Comparison of ENCODE assay signal across 32 cellular contexts in genomic region chr11:14114786-14115185, GRCh38.
"Had no signal": no experiment of that assay in that cellular context is flagged by ENCODE, and none has a peak within 500 bp of the region (broad histone marks: within the 10 kb centered on the region; RNA-seq: fewer than 3 reads in every experiment).

No MANE protein-coding gene starts in this region.

- DNase-seq: activated CD4-positive, alpha-beta memory T cell treated with anti-CD3 and anti-CD28 coated beads for 36 hours; activated CD4-positive, alpha-beta T cell treated with anti-CD3 and anti-CD28 coated beads for 4 hours; activated CD4-positive, alpha-beta T cell treated with anti-CD3 and anti-CD28 coated beads, Interleukin-2, amount 50 U/mL, for 1 hour; activated CD8-positive, alpha-beta memory T cell treated with anti-CD3 and anti-CD28 coated beads, Interleukin-2, amount 50 U/mL, for 4 hours; activated gamma-delta T cell treated with Interleukin-2 at 50 U/mL for 16 hours; activated naive CD4-positive, alpha-beta T cell treated with anti-CD3 and anti-CD28 coated beads for 36 hours; activated naive CD8-positive, alpha-beta T cell treated with anti-CD3 and anti-CD28 coated beads, Interleukin-2, amount 50 U/mL, for 24 hours; activated T-cell treated with anti-CD3 and anti-CD28 coated beads for 4 hours; activated T-cell treated with anti-CD3 and anti-CD28 coated beads, Interleukin-2, amount 50 U/mL, for 4 hours; anterior cingulate cortex; MM.1S; MV-4-11; NCI-H1092; NCI-H1436 treated with DMSO at 0.1 percent for 48 hours; NCI-H1694 treated with DMSO at 0.1 percent for 48 hours; NCI-H2029; NCI-H510A; NCI-H526; NCI-H748 treated with DMSO at 0.1 percent for 48 hours; PC-9; SHP77; SK-N-SH had no signal

- H3K27me3 Mint-ChIP-seq: activated CD4-positive, alpha-beta memory T cell treated with anti-CD3 and anti-CD28 coated beads for 36 hours; activated naive CD8-positive, alpha-beta T cell; activated naive CD8-positive, alpha-beta T cell treated with anti-CD3 and anti-CD28 coated beads, Interleukin-2, amount 50 U/mL, for 24 hours; brain had no signal

- H3K36me3 ChIP-seq: SJSA1 had no signal

- H3K36me3 Mint-ChIP-seq: activated CD4-positive, alpha-beta memory T cell treated with anti-CD3 and anti-CD28 coated beads for 36 hours; brain; WTC11 had no signal

- H3K27ac ChIP-seq: KMS-11, PC-9, RWPE1, SJSA1 had no signal

- H3K4me3 ChIP-seq: PC-9, SJSA1 had no signal

- H3K27ac Mint-ChIP-seq: activated CD4-positive, alpha-beta memory T cell treated with anti-CD3 and anti-CD28 coated beads for 36 hours; activated naive CD4-positive, alpha-beta T cell treated with anti-CD3 and anti-CD28 coated beads for 36 hours; activated naive CD8-positive, alpha-beta T cell; activated naive CD8-positive, alpha-beta T cell treated with anti-CD3 and anti-CD28 coated beads, Interleukin-2, amount 50 U/mL, for 24 hours; activated T-helper 1 cell treated with anti-CD3 and anti-CD28 coated beads, Interleukin-12 subunit alpha, Interleukin-12 subunit beta, Interleukin-2, Interleukin-4 antibody, amounts not matched to agents 30 ng/mL and 10 ng/mL and 1 ng/mL, durations not matched to agents 14 hours and 24 hours and 36 hours; T-helper 1 cell treated with Interleukin-12 subunit alpha and Interleukin-12 subunit beta and Interleukin-4 antibody, amounts not matched to agents 30 μg/mL and 1 μg/mL, for 36 hours; T-helper 2 cell treated with Interferon-gamma antibody and Interleukin-4, amounts not matched to agents 5 μg/mL and 100 μg/mL, for 36 hours; WTC11 had no signal

- H3K9me3 Mint-ChIP-seq: activated CD4-positive, alpha-beta memory T cell treated with anti-CD3 and anti-CD28 coated beads for 36 hours; activated naive CD4-positive, alpha-beta T cell treated with anti-CD3 and anti-CD28 coated beads for 36 hours; activated naive CD8-positive, alpha-beta T cell treated with anti-CD3 and anti-CD28 coated beads, Interleukin-2, amount 50 U/mL, for 24 hours; activated T-helper 1 cell treated with anti-CD3 and anti-CD28 coated beads, Interleukin-12 subunit alpha, Interleukin-12 subunit beta, Interleukin-2, Interleukin-4 antibody, amounts not matched to agents 30 ng/mL and 10 ng/mL and 1 ng/mL, durations not matched to agents 14 hours and 24 hours and 36 hours; T-helper 2 cell treated with Interferon-gamma antibody and Interleukin-4, amounts not matched to agents 5 μg/mL and 100 μg/mL, for 36 hours had no signal

- H3K4me3 Mint-ChIP-seq: activated CD4-positive, alpha-beta memory T cell treated with anti-CD3 and anti-CD28 coated beads for 36 hours; activated naive CD4-positive, alpha-beta T cell treated with anti-CD3 and anti-CD28 coated beads for 36 hours; activated naive CD8-positive, alpha-beta T cell; activated naive CD8-positive, alpha-beta T cell treated with anti-CD3 and anti-CD28 coated beads, Interleukin-2, amount 50 U/mL, for 24 hours; activated T-cell treated with anti-CD3 and anti-CD28 coated beads, Interleukin-2, amount 50 U/mL, for 4 hours; activated T-helper 1 cell treated with anti-CD3 and anti-CD28 coated beads, Interleukin-12 subunit alpha, Interleukin-12 subunit beta, Interleukin-2, Interleukin-4 antibody, amounts not matched to agents 30 ng/mL and 10 ng/mL and 1 ng/mL, durations not matched to agents 14 hours and 24 hours and 36 hours; brain; T-helper 1 cell treated with Interleukin-12 subunit alpha and Interleukin-12 subunit beta and Interleukin-4 antibody, amounts not matched to agents 30 μg/mL and 1 μg/mL, for 36 hours; T-helper 2 cell treated with Interferon-gamma antibody and Interleukin-4, amounts not matched to agents 5 μg/mL and 100 μg/mL, for 36 hours; WTC11 had no signal

- H3K9me3 ChIP-seq: SJSA1, SK-N-SH had no signal

- ATAC-seq: activated CD4-positive, CD25-positive, alpha-beta regulatory T cell treated with anti-CD3 and anti-CD28 coated beads, Interleukin-2, amount 50 U/mL, for 24 hours; activated naive CD8-positive, alpha-beta T cell treated with anti-CD3 and anti-CD28 coated beads, Interleukin-2, amount 50 U/mL, for 24 hours; activated T-cell treated with anti-CD3 and anti-CD28 coated beads, Interleukin-2, amount 50 U/mL, for 4 hours; WTC11 had no signal

- H3K27me3 ChIP-seq: SJSA1 had no signal

- H3K4me1 Mint-ChIP-seq: WTC11 had no signal
